25 cellular contexts compared by ENCODE assay signal in genomic region chr19:33506498-33506897, GRCh38. TPM values are rescaled to one million over a fixed set of nuclear protein-coding genes. Genes with fewer than 3 reads are reported as not detected.
DNase-seq lines count a peak whose midpoint lies in the region; ATAC-seq and TF ChIP-seq lines count a peak whose summit lies in the region.
"Had no signal": no experiment of that assay in that cellular context is flagged by ENCODE, and none has a peak within 500 bp of the region (broad histone marks: within the 10 kb centered on the region; RNA-seq: fewer than 3 reads in every experiment).

No MANE protein-coding gene starts in this region.

- no peak for DNase-seq in stimulated activated naive CD8-positive, alpha-beta T cell treated with anti-CD3 and anti-CD28 coated beads, Interleukin-15, Interleukin-2, amounts not matched to agents 100 U/mL and 50 U/mL, for 24 hours
- no peak for DNase-seq in T-helper 17 cell
- DNase-seq in immature natural killer cell: no peak
- DNase-seq in type B pancreatic cell (ENCODE audit: extremely low spot score, unreplicated experiment): no peak
- no peak for DNase-seq in RPMI8226
- DNase-seq in DMS53 treated with DMSO at 0.1 percent for 48 hours (lab: John Stamatoyannopoulos, UW; ENCODE audit: unreplicated experiment): no peak
- DNase-seq: CD4-positive, alpha-beta T cell; COR-L47; DMS79 treated with DMSO at 0.1 percent for 48 hours; GM23248; KBM-7; MM.1S; NCI-H1048; NCI-H1417 treated with DMSO at 0.1 percent for 48 hours; NCI-H187; NCI-H2107; NCI-H446 treated with DMSO at 0.1 percent for 48 hours; NCI-H526 treated with DMSO at 0.1 percent for 48 hours; OCI-M1; SHP77 had no signal

- TF ChIP-seq CTCF in type B pancreatic cell (conservative IDR thresholded peaks at IDR 0.05): no peak

- no peaks in the 10 kb centered on the region for H3K36me3 Mint-ChIP-seq in stimulated activated naive CD8-positive, alpha-beta T cell treated with anti-CD3 and anti-CD28 coated beads, Interleukin-15, Interleukin-2, amounts not matched to agents 100 ng/mL and 50 ng/mL, for 24 hours (ENCODE audit: low read depth)
- H3K36me3 Mint-ChIP-seq in T-helper 17 cell (ENCODE audit: low read depth): peaks cover 2% of the 10 kb centered on the region
- peaks cover 0 to 5% (median 0%) of the 10 kb centered on the region in 3 donors for H3K36me3 Mint-ChIP-seq in immature natural killer cell
- H3K36me3 Mint-ChIP-seq in type B pancreatic cell: peaks cover 5% of the 10 kb centered on the region

- H3K4me1 Mint-ChIP-seq in stimulated activated naive CD8-positive, alpha-beta T cell treated with anti-CD3 and anti-CD28 coated beads, Interleukin-15, Interleukin-2, amounts not matched to agents 100 ng/mL and 50 ng/mL, for 24 hours (ENCODE audit: low read depth): no peaks in the 10 kb centered on the region
- H3K4me1 Mint-ChIP-seq in T-helper 17 cell: peaks cover 17% of the 10 kb centered on the region
- H3K4me1 Mint-ChIP-seq in immature natural killer cell: peaks cover 7% of the 10 kb centered on the region in 2 donors
- peaks cover 25% of the 10 kb centered on the region for H3K4me1 Mint-ChIP-seq in type B pancreatic cell (ENCODE audit: unreplicated experiment)

- H3K9me3 Mint-ChIP-seq in stimulated activated naive CD8-positive, alpha-beta T cell treated with anti-CD3 and anti-CD28 coated beads, Interleukin-15, Interleukin-2, amounts not matched to agents 100 ng/mL and 50 ng/mL, for 24 hours: no peaks in the 10 kb centered on the region
- H3K9me3 Mint-ChIP-seq in immature natural killer cell (no peaks in the 10 kb centered on the region), type B pancreatic cell (peaks cover 5% of the 10 kb centered on the region)
- H3K9me3 Mint-ChIP-seq: CD4-positive, alpha-beta T cell had no signal

- H3K27me3 Mint-ChIP-seq in stimulated activated naive CD8-positive, alpha-beta T cell treated with anti-CD3 and anti-CD28 coated beads, Interleukin-15, Interleukin-2, amounts not matched to agents 100 ng/mL and 50 ng/mL, for 24 hours: no peaks in the 10 kb centered on the region
- H3K27me3 Mint-ChIP-seq in T-helper 17 cell (no peaks in the 10 kb centered on the region), immature natural killer cell (ENCODE audit: low read depth in 3 of 3) (no peaks in the 10 kb centered on the region), type B pancreatic cell (no peaks in the 10 kb centered on the region)
- H3K27me3 Mint-ChIP-seq: CD4-positive, alpha-beta T cell had no signal

- H3K27ac Mint-ChIP-seq in stimulated activated naive CD8-positive, alpha-beta T cell treated with anti-CD3 and anti-CD28 coated beads, Interleukin-15, Interleukin-2, amounts not matched to agents 100 ng/mL and 50 ng/mL, for 24 hours: peak overlapping the region; percentile 61
- peak overlapping the region; percentile 2 for H3K27ac Mint-ChIP-seq in T-helper 17 cell
- peak overlapping the region in 4 of 6 donors; percentile 29 to 78 (median 72) for H3K27ac Mint-ChIP-seq in immature natural killer cell
- peak overlapping the region; percentile 99 for H3K27ac Mint-ChIP-seq in type B pancreatic cell
- H3K27ac Mint-ChIP-seq: CD4-positive, alpha-beta T cell had no signal

- no peaks in the 10 kb centered on the region for H3K9me3 ChIP-seq in T-helper 17 cell (ENCODE audit: control insufficient read depth, low read length, poor library complexity, severe bottlenecking)
- H3K9me3 ChIP-seq: BLaER1, HAP-1 had no signal

- ATAC-seq in stimulated activated naive CD8-positive, alpha-beta T cell treated with anti-CD3 and anti-CD28 coated beads, Interleukin-15, Interleukin-2, amounts not matched to agents 100 U/mL and 50 U/mL, for 24 hours: no peak
- no peak for ATAC-seq in T-helper 17 cell
- ATAC-seq in HG02870 (IDR thresholded peaks at IDR 0.05; ENCODE audit: unreplicated experiment): no peak
- ATAC-seq: GM12878 had no signal

- H3K4me3 Mint-ChIP-seq in stimulated activated naive CD8-positive, alpha-beta T cell treated with anti-CD3 and anti-CD28 coated beads, Interleukin-15, Interleukin-2, amounts not matched to agents 100 ng/mL and 50 ng/mL, for 24 hours: no peak overlapping the region
- H3K4me3 Mint-ChIP-seq in T-helper 17 cell (no peak overlapping the region), immature natural killer cell (no peak overlapping the region), type B pancreatic cell (no peak overlapping the region)
- H3K4me3 Mint-ChIP-seq: CD4-positive, alpha-beta T cell had no signal

RNA-seq across cellular contexts. Expression of gene PEPD, which starts 15.1 kb away (rescaled TPM):
- total RNA-seq in T-helper 17 cell (10 to 100 TPM; 38.5 to 41.4 TPM), type B pancreatic cell (ENCODE audit: low replicate concordance) (84.7 and 139 TPM in 2 replicates)
- 100 to 1,000 TPM; 135 to 181 (median 142) TPM for polyA plus RNA-seq in immature natural killer cell

Comparison
In these comparisons a context has a peak if more than half of its experiments do, and no peak if none do; other contexts are left out.
1. H3K27ac Mint-ChIP-seq: peak in every context shown above with its lines; median percentile 99 in type B pancreatic cell; 72 in immature natural killer cell; 61 in stimulated activated naive CD8-positive, alpha-beta T cell treated with anti-CD3 and anti-CD28 coated beads, Interleukin-15, Interleukin-2, amounts not matched to agents 100 ng/mL and 50 ng/mL, for 24 hours; 2 in T-helper 17 cell.